ENCODE assay signal across 24 cellular contexts in the genomic region with DNA sequence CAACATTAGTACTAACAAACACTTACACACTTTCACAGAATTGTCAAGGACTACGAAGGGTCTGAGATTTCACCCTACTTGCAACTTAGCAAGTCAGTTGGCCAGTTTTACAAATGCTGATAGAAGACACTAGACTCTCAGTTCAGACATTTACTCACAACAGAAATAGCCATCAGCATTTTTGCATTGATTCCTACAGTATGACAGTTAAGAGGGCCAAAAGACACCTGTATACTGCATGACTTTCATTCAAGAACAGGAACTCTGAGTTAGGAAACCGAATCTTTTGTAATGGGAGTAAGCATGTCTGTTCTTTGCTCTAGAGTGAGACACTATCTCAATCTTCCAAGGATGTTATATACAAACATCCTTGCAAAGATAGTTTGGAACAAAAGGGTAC.
"Had no signal": no experiment of that assay in that cellular context is flagged by ENCODE, and none has a peak within 500 bp of the region (broad histone marks: within the 10 kb centered on the region; RNA-seq: fewer than 3 reads in every experiment).

No MANE protein-coding gene starts in this region.

- FAIRE-seq: urothelium cell line had no signal

- H3K36me3 ChIP-seq: tibial artery, transverse colon, uterus, vagina had no signal

- H3K4me3 ChIP-seq: stomach, suprapubic skin, testis, thoracic aorta, thyroid gland, tibial artery, tibial nerve, transverse colon, upper lobe of left lung, upper lobe of right lung, uterus, vagina had no signal

- H3K27me3 ChIP-seq: stomach, suprapubic skin, testis, thyroid gland, tibial artery, tibial nerve, transverse colon, upper lobe of left lung, upper lobe of right lung, uterus, vagina had no signal

- H3K9me3 ChIP-seq: stomach, suprapubic skin, testis, thoracic aorta, thyroid gland, tibial artery, tibial nerve, transverse colon, upper lobe of left lung, upper lobe of right lung, uterus, vagina had no signal

- H3K4me1 ChIP-seq: stomach, suprapubic skin, testis, thyroid gland, upper lobe of left lung, upper lobe of right lung, uterus, vagina had no signal

- H3K27ac ChIP-seq: stomach, suprapubic skin, testis, thoracic aorta, thyroid gland, tibial artery, tibial nerve, transverse colon, upper lobe of left lung, upper lobe of right lung, uterus, vagina had no signal

- DNase-seq: stimulated activated CD4-positive, alpha-beta T cell treated with anti-CD3 and anti-CD28 coated beads, Interleukin-2, amount 100 ng/mL, for 48 hours; stimulated activated CD4-positive, alpha-beta T cell treated with anti-CD3 and anti-CD28 coated beads, Interleukin-4, amount 100 ng/mL, for 1 hour; stimulated activated CD4-positive, alpha-beta T cell treated with anti-CD3 and anti-CD28 coated beads, Interleukin-4, amount 100 ng/mL, for 24 hours; stimulated activated CD4-positive, alpha-beta T cell treated with anti-CD3 and anti-CD28 coated beads, Interleukin-4, amount 100 ng/mL, for 4 hours; stimulated activated CD8-positive, alpha-beta memory T cell treated with anti-CD3 and anti-CD28 coated beads, Interleukin-4, amount 100 ng/mL, for 48 hours; stimulated activated naive B cell treated with anti-CD40 and anti-IgM and Interleukin-4, amounts not matched to agents 10 μg/mL and 1 μg/mL and 100 μg/mL, for 72 hours; stimulated activated naive CD4-positive, alpha-beta T cell; stimulated activated naive CD4-positive, alpha-beta T cell treated with Interleukin-2 at 50 U/mL for 16 hours; stimulated activated naive CD8-positive, alpha-beta T cell treated with anti-CD3 and anti-CD28 coated beads, Interleukin-15, amount 100 ng/mL, for 72 hours; stimulated activated naive CD8-positive, alpha-beta T cell treated with anti-CD3 and anti-CD28 coated beads, Interleukin-15, Interleukin-2, amounts not matched to agents 100 U/mL and 50 U/mL, for 24 hours; stomach; substantia nigra; testis; thyroid gland; tibial artery; transverse colon; upper lobe of left lung; upper lobe of right lung; uterus had no signal
